ENCODE assay signal across 12 cellular contexts in genomic region chr14:100165376-100165775, GRCh38. TPM values are rescaled to one million over a fixed set of nuclear protein-coding genes. Genes with fewer than 3 reads are reported as not detected.
DNase-seq lines count a peak whose midpoint lies in the region; ATAC-seq and TF ChIP-seq lines count a peak whose summit lies in the region.
"Had no signal": no experiment of that assay in that cellular context is flagged by ENCODE, and none has a peak within 500 bp of the region (broad histone marks: within the 10 kb centered on the region; RNA-seq: fewer than 3 reads in every experiment).

No MANE protein-coding gene starts in this region.

- H3K9me3 Mint-ChIP-seq in stimulated activated naive CD8-positive, alpha-beta T cell treated with anti-CD3 and anti-CD28 coated beads, Interleukin-15, amount 100 ng/mL, for 72 hours, result no peaks in the 10 kb centered on the region
- H3K9me3 Mint-ChIP-seq in naive thymus-derived CD8-positive, alpha-beta T cell, result no peaks in the 10 kb centered on the region

- peaks cover 25% of the 10 kb centered on the region for H3K27me3 Mint-ChIP-seq in stimulated activated naive CD8-positive, alpha-beta T cell treated with anti-CD3 and anti-CD28 coated beads, Interleukin-15, amount 100 ng/mL, for 72 hours
- peaks cover 0 to under 1% (median 0%) of the 10 kb centered on the region in 5 donors for H3K27me3 Mint-ChIP-seq in naive thymus-derived CD8-positive, alpha-beta T cell

- no peak overlapping the region for H3K27ac Mint-ChIP-seq in stimulated activated naive CD8-positive, alpha-beta T cell treated with anti-CD3 and anti-CD28 coated beads, Interleukin-15, amount 100 ng/mL, for 72 hours
- H3K27ac Mint-ChIP-seq in naive thymus-derived CD8-positive, alpha-beta T cell, result peak overlapping the region in 4 of 10 donors; percentile 1 to 69 (median 34)

- DNase-seq in stimulated activated naive CD8-positive, alpha-beta T cell treated with anti-CD3 and anti-CD28 coated beads, Interleukin-15, amount 100 ng/mL, for 72 hours, result no peak
- DNase-seq in stimulated activated naive CD8-positive, alpha-beta T cell treated with anti-CD3 and anti-CD28 coated beads, Interleukin-15, Interleukin-2, amounts not matched to agents 100 U/mL and 50 U/mL, for 24 hours, result no peak
- DNase-seq in erythroblast (lab: John Stamatoyannopoulos, UW) (peak; percentile 18 to 27), cerebellar cortex (ENCODE audit: low spot score) (no peak), activated gamma-delta T cell (lab: John Stamatoyannopoulos, UW) (no peak)
- DNase-seq in naive thymus-derived CD8-positive, alpha-beta T cell, result no peak
- no peak for DNase-seq in activated CD4-positive, alpha-beta T cell treated with anti-CD3 and anti-CD28 coated beads for 4 hours
- DNase-seq: activated effector memory CD4-positive, alpha-beta T cell treated with anti-CD3 and anti-CD28 coated beads, Interleukin-2, amount 50 U/mL, for 16 hours; NCI-H510A treated with DMSO at 0.1 percent for 48 hours; spleen had no signal

- peaks cover 10% of the 10 kb centered on the region for H3K4me1 Mint-ChIP-seq in stimulated activated naive CD8-positive, alpha-beta T cell treated with anti-CD3 and anti-CD28 coated beads, Interleukin-15, amount 100 ng/mL, for 72 hours
- H3K4me1 Mint-ChIP-seq in naive thymus-derived CD8-positive, alpha-beta T cell, result peaks cover 5 to 16% (median 15%) of the 10 kb centered on the region in 4 donors

- H3K4me3 Mint-ChIP-seq in stimulated activated naive CD8-positive, alpha-beta T cell treated with anti-CD3 and anti-CD28 coated beads, Interleukin-15, amount 100 ng/mL, for 72 hours, result peak overlapping the region in 1 of 2 donors; percentile 68
- H3K4me3 Mint-ChIP-seq in naive thymus-derived CD8-positive, alpha-beta T cell, result peak overlapping the region in 9 of 10 donors; percentile 22 to 71 (median 60)

- no peak for TF ChIP-seq POLR2A in erythroblast (IDR thresholded peaks at IDR 0.05; ENCODE audit: low read length)

- no peaks in the 10 kb centered on the region for H3K36me3 Mint-ChIP-seq in naive thymus-derived CD8-positive, alpha-beta T cell

- POLR2A ChIA-PET in naive thymus-derived CD8-positive, alpha-beta T cell (lab: Charles Lee), result interaction anchor here (1.5 kb wide), 1 partner anchor 27 kb away, joined by 6 read pairs; no protein-coding TSS in a partner anchor

- peak; percentile 2 for ATAC-seq in stimulated activated naive CD8-positive, alpha-beta T cell treated with anti-CD3 and anti-CD28 coated beads, Interleukin-15, amount 100 ng/mL, for 72 hours
- ATAC-seq in stimulated activated naive CD8-positive, alpha-beta T cell treated with anti-CD3 and anti-CD28 coated beads, Interleukin-15, Interleukin-2, amounts not matched to agents 100 U/mL and 50 U/mL, for 24 hours, result no peak
- ATAC-seq in naive thymus-derived CD8-positive, alpha-beta T cell, result peak in 1 of 2 donors; percentile 31
- ATAC-seq in GM18498 (IDR thresholded peaks at IDR 0.05; ENCODE audit: unreplicated experiment), result no peak

RNA-seq across cellular contexts. Expression of gene DEGS2, which starts 5.9 kb away (rescaled TPM):
- under 1 TPM in 1 of 2 experiments, not detected in 1; 0.49 TPM for total RNA-seq in naive thymus-derived CD8-positive, alpha-beta T cell
- polyA plus RNA-seq in naive thymus-derived CD8-positive, alpha-beta T cell, result 1 to 10 TPM in 2 of 3 donors, under 1 TPM in 1; 0.39 to 1.1 (median 1.0) TPM
- total RNA-seq: SK-MEL-5 had no signal

Comparison
In these comparisons a context has a peak if more than half of its experiments do, and no peak if none do; other contexts are left out.
1. DNase-seq: peak in erythroblast (2 of 2); none in stimulated activated naive CD8-positive, alpha-beta T cell treated with anti-CD3 and anti-CD28 coated beads, Interleukin-15, amount 100 ng/mL, for 72 hours (0 of 2), stimulated activated naive CD8-positive, alpha-beta T cell treated with anti-CD3 and anti-CD28 coated beads, Interleukin-15, Interleukin-2, amounts not matched to agents 100 U/mL and 50 U/mL, for 24 hours (single experiment), naive thymus-derived CD8-positive, alpha-beta T cell (0 of 10), activated CD4-positive, alpha-beta T cell treated with anti-CD3 and anti-CD28 coated beads for 4 hours (0 of 2), cerebellar cortex (single experiment) and activated gamma-delta T cell (single experiment).